In genomic region chr15:42548258-42549051, GRCh38 we compare ENCODE assay signal across 8 cellular contexts. TPM values are rescaled to one million over a fixed set of nuclear protein-coding genes. Genes with fewer than 3 reads are reported as not detected.
DNase-seq lines count a peak whose midpoint lies in the region; ATAC-seq and TF ChIP-seq lines count a peak whose summit lies in the region.

TSS of gene HAUS2 (plus strand) at chr15:42548838. CDS start at chr15:42548873, 35 bp downstream.
TSS of gene LRRC57 (minus strand) at chr15:42548793. CDS start at chr15:42548434, 359 bp downstream.

- no peaks in the 10 kb centered on the region for H3K27me3 Mint-ChIP-seq in progenitor cell of endocrine pancreas

- H3K9me3 ChIP-seq in left ventricle myocardium inferior (replicated peaks) (no peaks in the 10 kb centered on the region), upper lobe of right lung (no peaks in the 10 kb centered on the region)

- DNase-seq in GM12865 (ENCODE audit: low read depth) (peak; percentile 89), NCI-H1105 treated with DMSO at 0.1 percent for 48 hours (lab: John Stamatoyannopoulos, UW) (peak; percentile 59), amniotic epithelial cell (ENCODE audit: low read depth) (peak; percentile 76), left ventricle myocardium inferior (peak; percentile 91), progenitor cell of endocrine pancreas (ENCODE audit: low spot score, unreplicated experiment) (peak; percentile 87), upper lobe of right lung (peak; percentile 96)

- H3K4me3 ChIP-seq in GM12865 (ENCODE audit: low read depth, low read length): peak within 1 kb of the TSS; percentile 92
- peak within 1 kb of the TSS; percentile 100 for H3K4me3 ChIP-seq in left ventricle myocardium inferior
- H3K4me3 ChIP-seq in upper lobe of right lung: peak within 1 kb of the TSS; percentile 88

- H3K36me3 ChIP-seq in left ventricle myocardium inferior: peaks cover 22% of the 10 kb centered on the region
- H3K36me3 ChIP-seq in upper lobe of right lung: peaks cover 17% of the 10 kb centered on the region

- H3K27ac ChIP-seq in left ventricle myocardium inferior (replicated peaks): peak within 1 kb of the TSS; percentile 95
- H3K27ac ChIP-seq in upper lobe of right lung: peak within 1 kb of the TSS; percentile 92

- no peaks in the 10 kb centered on the region for H3K27me3 ChIP-seq in left ventricle myocardium inferior (ENCODE audit: low read depth)
- H3K27me3 ChIP-seq in upper lobe of right lung: no peaks in the 10 kb centered on the region

- peaks cover 42% of the 10 kb centered on the region for H3K4me1 ChIP-seq in left ventricle myocardium inferior
- H3K4me1 ChIP-seq in upper lobe of right lung: peaks cover 24% of the 10 kb centered on the region

- H3K27ac Mint-ChIP-seq in progenitor cell of endocrine pancreas: peak within 1 kb of the TSS; percentile 98

- peak; percentile 82 for ATAC-seq in HG02623 (IDR thresholded peaks at IDR 0.05; ENCODE audit: unreplicated experiment)
- ATAC-seq in upper lobe of right lung: peak; percentile 96

- no peaks in the 10 kb centered on the region for H3K9me3 Mint-ChIP-seq in progenitor cell of endocrine pancreas (ENCODE audit: low read depth)

- H3K36me3 Mint-ChIP-seq in progenitor cell of endocrine pancreas (ENCODE audit: insufficient read depth): peaks cover 3% of the 10 kb centered on the region

- peaks cover 18% of the 10 kb centered on the region for H3K4me1 Mint-ChIP-seq in progenitor cell of endocrine pancreas (ENCODE audit: low read depth)

- intact Hi-C loops in T-helper 1 cell treated with Interleukin-12 subunit alpha and Interleukin-12 subunit beta and Interleukin-4 antibody, amounts not matched to agents 30 ng/mL and 1 ng/mL, for 36 hours (cut with micrococcal nuclease): loop anchor here (1.0 to 5.0 kb wide), 10 partner anchors 27 to 1981 kb away; partner anchors contain the start of genes CCDC32, GANC, GOLM2 and RPUSD2
- intact Hi-C loops in left ventricle myocardium inferior (cut with micrococcal nuclease) (loop anchor here (10.0 kb wide), 1 partner anchor 106 kb away; no protein-coding TSS in a partner anchor), upper lobe of right lung (cut with DNase I) (no loop called here)

- TF ChIP-seq CTCF in GM12865 (IDR thresholded peaks at IDR 0.05; ENCODE audit: insufficient read depth, low read depth, low read length, missing control alignments) (no peak), left ventricle myocardium inferior (IDR thresholded peaks at IDR 0.05; ENCODE audit: borderline replicate concordance) (no peak), progenitor cell of endocrine pancreas (IDR thresholded peaks at IDR 0.05; ENCODE audit: unreplicated experiment) (no peak), upper lobe of right lung (IDR thresholded peaks at IDR 0.05) (no peak)

- H3K4me3 Mint-ChIP-seq in progenitor cell of endocrine pancreas (ENCODE audit: low read depth): peak within 1 kb of the TSS; percentile 99

RNA-seq across cellular contexts. Expression of gene HAUS2, which starts in this region (rescaled TPM):
- total RNA-seq in T-helper 1 cell treated with Interleukin-12 subunit alpha and Interleukin-12 subunit beta and Interleukin-4 antibody, amounts not matched to agents 30 ng/mL and 1 ng/mL, for 36 hours: 31.7 and 33.0 TPM in 2 replicates
- total RNA-seq in left ventricle myocardium inferior (9.9 TPM), progenitor cell of endocrine pancreas (22.0 and 24.2 TPM in 2 replicates), upper lobe of right lung (17.1 TPM)

RNA-seq across cellular contexts. Expression of gene LRRC57, which starts in this region (rescaled TPM):
- total RNA-seq in T-helper 1 cell treated with Interleukin-12 subunit alpha and Interleukin-12 subunit beta and Interleukin-4 antibody, amounts not matched to agents 30 ng/mL and 1 ng/mL, for 36 hours: 21.1 and 26.6 TPM in 2 replicates
- 15.0 TPM for total RNA-seq in left ventricle myocardium inferior
- total RNA-seq in progenitor cell of endocrine pancreas: 27.0 and 27.6 TPM in 2 replicates
- total RNA-seq in upper lobe of right lung: 25.9 TPM

Comparison
In these comparisons a context has a peak if more than half of its experiments do, and no peak if none do; other contexts are left out.
1. Peak in every context shown above with its lines: DNase-seq, ATAC-seq, H3K4me3 ChIP-seq and H3K27ac ChIP-seq.